ENCODE assay signal across 9 cellular contexts in the genomic region with DNA sequence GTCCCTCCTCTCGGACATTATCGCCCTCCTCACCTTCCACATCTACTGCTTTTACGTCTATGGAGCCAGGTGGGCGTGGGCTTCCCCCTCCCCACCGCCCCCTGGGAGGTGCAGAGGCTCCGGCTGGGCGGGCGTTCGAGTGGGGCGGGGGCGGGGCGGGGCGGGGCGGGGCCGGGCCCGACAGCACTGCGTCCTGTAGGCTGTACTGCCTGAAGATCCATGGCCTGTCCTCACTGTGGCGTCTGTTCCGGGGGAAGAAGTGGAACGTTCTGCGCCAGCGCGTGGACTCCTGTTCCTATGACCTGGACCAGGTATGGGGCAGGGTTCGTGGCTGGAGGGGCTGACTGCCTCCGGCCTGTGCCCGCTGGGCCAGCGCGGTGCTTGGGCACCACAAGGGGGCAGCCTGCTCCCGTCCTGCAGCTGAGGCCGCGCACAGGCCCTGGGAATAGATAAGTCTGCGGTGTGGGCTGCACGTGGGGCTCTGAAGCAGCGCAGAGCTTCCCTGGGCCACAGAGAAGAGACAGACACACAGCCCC. TPM values are rescaled to one million over a fixed set of nuclear protein-coding genes. Genes with fewer than 3 reads are reported as not detected.
DNase-seq lines count a peak whose midpoint lies in the region; ATAC-seq and TF ChIP-seq lines count a peak whose summit lies in the region.
"Had no signal": no experiment of that assay in that cellular context is flagged by ENCODE, and none has a peak within 500 bp of the region (broad histone marks: within the 10 kb centered on the region; RNA-seq: fewer than 3 reads in every experiment).

No MANE protein-coding gene starts in this region.

- H3K4me3 Mint-ChIP-seq in endothelial cell (ENCODE audit: unreplicated experiment), result no peak overlapping the region
- peak overlapping the region in 3 of 8 donors; percentile 34 to 56 (median 34) for H3K4me3 Mint-ChIP-seq in naive B cell
- H3K4me3 Mint-ChIP-seq in stimulated activated naive CD8-positive, alpha-beta T cell treated with anti-CD3 and anti-CD28 coated beads, Interleukin-15, amount 100 ng/mL, for 72 hours, result no peak overlapping the region

- peak; percentile 84 for DNase-seq in NB4 (ENCODE audit: low read depth)
- peak; percentile 55 to 62 for DNase-seq in activated CD4-positive, alpha-beta T cell treated with anti-CD3 and anti-CD28 coated beads, Interleukin-2, amount 50 U/mL, for 4 hours
- DNase-seq in endothelial cell (ENCODE audit: low spot score), result peak; percentile 77
- peak; percentile 59 for DNase-seq in naive B cell
- DNase-seq in stimulated activated naive CD8-positive, alpha-beta T cell treated with anti-CD3 and anti-CD28 coated beads, Interleukin-15, amount 100 ng/mL, for 72 hours, result peak; percentile 63 to 73
- DNase-seq in DMS153 treated with DMSO at 0.1 percent for 48 hours (lab: John Stamatoyannopoulos, UW; ENCODE audit: unreplicated experiment), result no peak

- H3K9me3 Mint-ChIP-seq in endothelial cell (ENCODE audit: unreplicated experiment) (no peaks in the 10 kb centered on the region), naive B cell (no peaks in the 10 kb centered on the region)
- no peaks in the 10 kb centered on the region for H3K9me3 Mint-ChIP-seq in stimulated activated naive CD8-positive, alpha-beta T cell treated with anti-CD3 and anti-CD28 coated beads, Interleukin-15, amount 100 ng/mL, for 72 hours

- H3K36me3 Mint-ChIP-seq in endothelial cell (ENCODE audit: low read depth, unreplicated experiment) (no peaks in the 10 kb centered on the region), naive B cell (no peaks in the 10 kb centered on the region)

- peaks cover 4% of the 10 kb centered on the region for H3K4me1 Mint-ChIP-seq in endothelial cell (ENCODE audit: unreplicated experiment)
- H3K4me1 Mint-ChIP-seq in naive B cell, result peaks cover 0 to 11% (median 5%) of the 10 kb centered on the region in 3 donors
- H3K4me1 Mint-ChIP-seq in stimulated activated naive CD8-positive, alpha-beta T cell treated with anti-CD3 and anti-CD28 coated beads, Interleukin-15, amount 100 ng/mL, for 72 hours, result peaks cover 13% of the 10 kb centered on the region

- no peak overlapping the region for H3K4me3 ChIP-seq in NB4 (ENCODE audit: low read depth, low read length)

- H3K27me3 Mint-ChIP-seq in endothelial cell (ENCODE audit: unreplicated experiment), result peaks cover 5% of the 10 kb centered on the region
- no peaks in the 10 kb centered on the region for H3K27me3 Mint-ChIP-seq in naive B cell
- H3K27me3 Mint-ChIP-seq in stimulated activated naive CD8-positive, alpha-beta T cell treated with anti-CD3 and anti-CD28 coated beads, Interleukin-15, amount 100 ng/mL, for 72 hours, result no peaks in the 10 kb centered on the region

- peak; percentile 91 for TF ChIP-seq CTCF in GM12872 (IDR thresholded peaks at IDR 0.05; ENCODE audit: insufficient read depth, low read depth, low read length)
- peak; percentile 71 for TF ChIP-seq CTCF in NB4 (IDR thresholded peaks at IDR 0.05; ENCODE audit: low read depth, low read length)
- TF ChIP-seq CTCF in endothelial cell (IDR thresholded peaks at IDR 0.05; ENCODE audit: unreplicated experiment), result peak; percentile 71

- no peak for TF ChIP-seq POLR2A in NB4 (IDR thresholded peaks at IDR 0.05; ENCODE audit: extremely low read depth, insufficient read length)

- H3K27ac Mint-ChIP-seq in endothelial cell (ENCODE audit: unreplicated experiment), result no peak overlapping the region
- no peak overlapping the region for H3K27ac Mint-ChIP-seq in naive B cell
- no peak overlapping the region for H3K27ac Mint-ChIP-seq in stimulated activated naive CD8-positive, alpha-beta T cell treated with anti-CD3 and anti-CD28 coated beads, Interleukin-15, amount 100 ng/mL, for 72 hours

- peak; percentile 95 to 98 for ATAC-seq in naive B cell (ENCODE audit: low read depth in 2 of 2)
- peak; percentile 85 for ATAC-seq in stimulated activated naive CD8-positive, alpha-beta T cell treated with anti-CD3 and anti-CD28 coated beads, Interleukin-15, amount 100 ng/mL, for 72 hours
- no peak for ATAC-seq in GM18519 (IDR thresholded peaks at IDR 0.05; ENCODE audit: low FRiP score, unreplicated experiment)

RNA-seq across cellular contexts. Expression of gene PIGQ, which starts 9.2 kb away (rescaled TPM):
- 38.4 TPM for total RNA-seq in endothelial cell (ENCODE audit: unreplicated experiment)
- polyA plus RNA-seq in naive B cell (ENCODE audit: low read depth in 6 of 6), result 10 to 100 TPM in 5 of 6 donors, 1 to 10 TPM in 1; 4.5 to 22.2 (median 12.7) TPM

RNA-seq across cellular contexts. Expression of gene RAB40C, which starts 10.9 kb away (rescaled TPM):
- 18.5 TPM for total RNA-seq in endothelial cell (ENCODE audit: unreplicated experiment)
- polyA plus RNA-seq in naive B cell (ENCODE audit: low read depth in 6 of 6), result 10 to 100 TPM in 2 of 6 donors, 1 to 10 TPM in 4; 6.8 to 14.5 (median 9.4) TPM

RNA-seq across cellular contexts. Expression of gene NHLRC4, which starts 12.1 kb away (rescaled TPM):
- 0.69 TPM for total RNA-seq in endothelial cell (ENCODE audit: unreplicated experiment)
- polyA plus RNA-seq in naive B cell (ENCODE audit: low read depth in 6 of 6), result 1 to 10 TPM in 4 of 6 donors, under 1 TPM in 2; 0.90 to 3.4 (median 1.9) TPM

RNA-seq across cellular contexts. Expression of gene PRR35, which starts 18.7 kb away (rescaled TPM):
- total RNA-seq in endothelial cell (ENCODE audit: unreplicated experiment), result not detected
- polyA plus RNA-seq in naive B cell (ENCODE audit: low read depth in 6 of 6), result not detected
- total RNA-seq: activated CD8-positive, alpha-beta memory T cell treated with anti-CD3 and anti-CD28 coated beads for 36 hours had no signal

RNA-seq across cellular contexts. Expression of gene CAPN15, which starts 51.4 kb away (rescaled TPM):
- 49.0 TPM for total RNA-seq in endothelial cell (ENCODE audit: unreplicated experiment)
- polyA plus RNA-seq in naive B cell (ENCODE audit: low read depth in 6 of 6), result 10 to 100 TPM in 1 of 6 donors, 1 to 10 TPM in 5; 4.3 to 11.0 (median 5.0) TPM
